24 cellular contexts compared by ENCODE assay signal in the genomic region with DNA sequence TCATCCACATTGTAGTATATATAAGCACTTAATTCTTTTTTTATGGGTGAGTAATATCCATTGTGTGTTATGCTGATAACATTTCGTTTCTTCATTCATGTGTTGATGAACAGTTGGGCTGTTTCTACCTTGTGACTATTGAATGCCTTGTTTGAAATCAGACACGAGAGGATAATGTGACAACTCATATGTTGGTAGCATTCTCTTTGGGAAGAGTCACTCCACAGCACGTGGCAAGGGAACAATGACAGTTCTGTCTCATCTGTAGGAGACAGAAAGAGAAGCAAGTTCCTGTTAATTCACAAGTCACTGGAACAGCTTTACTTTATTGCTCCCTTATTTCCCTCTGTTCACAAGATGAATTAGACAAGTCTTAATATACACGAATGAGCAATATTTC.
"Had no signal": no experiment of that assay in that cellular context is flagged by ENCODE, and none has a peak within 500 bp of the region (broad histone marks: within the 10 kb centered on the region; RNA-seq: fewer than 3 reads in every experiment).

No MANE protein-coding gene starts in this region.

- H3K27ac ChIP-seq: heart left ventricle, spleen, testis, transverse colon had no signal

- FAIRE-seq: endothelial cell of umbilical vein, kidney had no signal

- H3K27ac Mint-ChIP-seq: activated CD4-positive, alpha-beta memory T cell treated with anti-CD3 and anti-CD28 coated beads, Interleukin-2, amount 10 ng/mL, durations not matched to agents 7 days and 5 days; activated CD4-positive, alpha-beta T cell treated with anti-CD3 and anti-CD28 coated beads, Interleukin-2, amount 10 ng/mL, durations not matched to agents 7 days and 5 days; activated T-cell treated with anti-CD3 and anti-CD28 coated beads, Interleukin-2, amount 50 U/mL, for 24 hours; immature natural killer cell; natural killer cell had no signal

- H3K36me3 ChIP-seq: heart left ventricle, spleen, transverse colon had no signal

- H3K4me1 ChIP-seq: heart left ventricle, spleen, testis, transverse colon had no signal

- DNase-seq: activated CD4-positive, alpha-beta memory T cell treated with anti-CD3 and anti-CD28 coated beads, Interleukin-2, amount 10 ng/mL, durations not matched to agents 7 days and 5 days; activated CD4-positive, alpha-beta T cell treated with anti-CD3 and anti-CD28 coated beads, Interleukin-2, amount 10 ng/mL, durations not matched to agents 7 days and 5 days; activated CD4-positive, CD25-positive, alpha-beta regulatory T cell treated with anti-CD3 and anti-CD28 coated beads, Interleukin-2, amount 50 U/mL, for 72 hours; activated CD8-positive, alpha-beta memory T cell treated with anti-CD3 and anti-CD28 coated beads, Interleukin-2, amount 50 U/mL, for 48 hours; activated gamma-delta T cell; activated naive CD4-positive, alpha-beta T cell treated with anti-CD3 and anti-CD28 coated beads, Interleukin-2, amount 50 U/mL, for 16 hours; activated T-cell treated with anti-CD3 and anti-CD28 coated beads, Interleukin-2, amount 50 U/mL, for 24 hours; amniotic stem cell; caudate nucleus; cortex of kidney; foreskin fibroblast; heart left ventricle; immature natural killer cell; kidney; mesenchymal stem cell; natural killer cell; posterior cingulate gyrus; right cardiac atrium; spleen; stimulated activated naive CD4-positive, alpha-beta T cell treated with Interleukin-2 at 50 U/mL for 16 hours; testis; transverse colon had no signal

- H3K9me3 Mint-ChIP-seq: activated CD4-positive, alpha-beta memory T cell treated with anti-CD3 and anti-CD28 coated beads, Interleukin-2, amount 10 ng/mL, durations not matched to agents 7 days and 5 days; activated CD4-positive, alpha-beta T cell treated with anti-CD3 and anti-CD28 coated beads, Interleukin-2, amount 10 ng/mL, durations not matched to agents 7 days and 5 days; activated T-cell treated with anti-CD3 and anti-CD28 coated beads, Interleukin-2, amount 50 U/mL, for 24 hours had no signal

- ATAC-seq: esophagus mucosa, heart left ventricle, natural killer cell, right cardiac atrium had no signal

- H3K4me1 Mint-ChIP-seq: activated CD4-positive, alpha-beta memory T cell treated with anti-CD3 and anti-CD28 coated beads, Interleukin-2, amount 10 ng/mL, durations not matched to agents 7 days and 5 days; activated CD4-positive, alpha-beta T cell treated with anti-CD3 and anti-CD28 coated beads, Interleukin-2, amount 10 ng/mL, durations not matched to agents 7 days and 5 days; immature natural killer cell had no signal

- H3K4me3 Mint-ChIP-seq: activated CD4-positive, alpha-beta memory T cell treated with anti-CD3 and anti-CD28 coated beads, Interleukin-2, amount 10 ng/mL, durations not matched to agents 7 days and 5 days; activated CD4-positive, alpha-beta T cell treated with anti-CD3 and anti-CD28 coated beads, Interleukin-2, amount 10 ng/mL, durations not matched to agents 7 days and 5 days; activated T-cell treated with anti-CD3 and anti-CD28 coated beads, Interleukin-2, amount 50 U/mL, for 24 hours; immature natural killer cell; natural killer cell had no signal

- H3K4me3 ChIP-seq: heart left ventricle, spleen, testis, transverse colon had no signal

- H3K9me3 ChIP-seq: heart left ventricle, spleen, testis, transverse colon had no signal

- H3K36me3 Mint-ChIP-seq: immature natural killer cell, natural killer cell had no signal

- H3K27me3 ChIP-seq: testis, transverse colon had no signal
